Comparison of ENCODE assay signal across 1 cellular context in the genomic region with DNA sequence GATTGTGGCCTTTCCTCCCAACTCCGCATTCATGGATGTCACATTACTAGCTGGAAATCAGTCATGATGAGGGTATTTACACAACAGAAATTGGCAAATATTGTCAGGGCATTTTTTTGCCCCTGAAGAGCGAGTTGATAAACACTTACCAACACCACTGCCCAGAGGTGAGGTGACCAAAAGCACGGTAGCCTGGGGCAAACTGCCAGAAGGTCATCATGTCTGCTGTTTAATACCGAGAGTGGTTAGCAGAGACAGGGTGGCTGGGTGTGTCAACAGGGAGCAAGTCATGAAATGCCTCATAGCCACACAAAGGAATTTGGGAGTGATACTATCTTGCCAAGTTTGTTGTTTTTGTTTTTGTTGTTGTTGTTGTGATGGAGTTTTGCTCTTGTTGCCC.
TF ChIP-seq lines count a peak whose summit lies in the region.

No MANE protein-coding gene starts in this region.

TF ChIP-seq in HepG2, 621 proteins besides CTCF, POLR2A, EP300 and RAD21:
- TF ChIP-seq SAP130 (CRISPR knock-in tag; IDR thresholded peaks at IDR 0.05; ENCODE audit: low read depth) (no peak), ZNF350 (CRISPR knock-in tag; IDR thresholded peaks at IDR 0.05; ENCODE audit: borderline replicate concordance, low read depth) (no peak), XBP1 (CRISPR knock-in tag; IDR thresholded peaks at IDR 0.05) (no peak), GTF2F1 (IDR thresholded peaks at IDR 0.05; ENCODE audit: low read length) (no peak), ZNF883 (CRISPR knock-in tag; IDR thresholded peaks at IDR 0.05; ENCODE audit: not compliant biosample characterization) (no peak), HMG20A (CRISPR knock-in tag; IDR thresholded peaks at IDR 0.05; ENCODE audit: borderline replicate concordance) (no peak), ZBTB20 (CRISPR knock-in tag; IDR thresholded peaks at IDR 0.05; ENCODE audit: borderline replicate concordance, low read depth) (no peak), TRAFD1 (CRISPR knock-in tag; IDR thresholded peaks at IDR 0.05; ENCODE audit: borderline replicate concordance) (no peak), SPEN (CRISPR knock-in tag; IDR thresholded peaks at IDR 0.05; ENCODE audit: low read depth) (no peak)
